ENCODE assay signal across 9 cellular contexts in the genomic region with DNA sequence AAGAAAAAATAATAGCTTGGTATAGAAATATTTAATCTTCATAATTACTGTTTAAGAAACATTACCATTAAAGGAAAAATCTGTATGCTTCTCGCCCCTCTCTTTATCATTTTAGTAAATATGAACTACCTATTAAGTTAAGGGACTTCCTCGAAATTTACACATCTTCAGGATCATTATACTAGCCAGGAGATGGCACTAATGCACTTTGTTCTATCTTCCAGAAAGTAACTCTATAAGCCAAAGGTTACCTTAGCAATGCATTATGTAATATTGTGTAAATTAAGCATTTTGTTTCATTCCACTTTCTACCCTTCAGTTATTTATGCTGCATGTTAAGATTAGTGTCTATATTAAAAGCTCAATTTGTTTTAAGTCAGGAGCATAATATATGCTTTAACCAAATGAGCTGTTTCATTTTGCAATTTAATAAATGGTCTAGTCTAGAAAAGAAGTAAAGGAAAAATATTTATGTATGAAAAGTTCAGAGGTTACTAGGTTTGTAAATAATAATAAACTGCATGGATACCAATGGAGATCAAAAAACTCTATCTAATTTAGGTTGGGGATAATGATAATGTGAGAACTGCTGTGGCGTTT.
DNase-seq lines count a peak whose midpoint lies in the region; ATAC-seq and TF ChIP-seq lines count a peak whose summit lies in the region.
"Had no signal": no experiment of that assay in that cellular context is flagged by ENCODE, and none has a peak within 500 bp of the region (broad histone marks: within the 10 kb centered on the region; RNA-seq: fewer than 3 reads in every experiment).

No MANE protein-coding gene starts in this region.

- H3K27me3 Mint-ChIP-seq in endodermal cell (ENCODE audit: insufficient read depth): no peaks in the 10 kb centered on the region
- no peaks in the 10 kb centered on the region for H3K27me3 Mint-ChIP-seq in CD4-positive, alpha-beta memory T cell
- H3K27me3 Mint-ChIP-seq: memory B cell had no signal

- H3K9ac ChIP-seq in endodermal cell (ENCODE audit: extremely low read depth, low read length, poor library complexity, severe bottlenecking): no peak overlapping the region

- H3K36me3 Mint-ChIP-seq in endodermal cell (ENCODE audit: low read depth): no peaks in the 10 kb centered on the region
- no peaks in the 10 kb centered on the region for H3K36me3 Mint-ChIP-seq in CD4-positive, alpha-beta memory T cell
- H3K36me3 Mint-ChIP-seq: memory B cell had no signal

- H3K36me3 ChIP-seq in A673 (ENCODE audit: insufficient read depth, low read length, poor library complexity, severe bottlenecking) (no peaks in the 10 kb centered on the region), HEK293 (ENCODE audit: control insufficient read depth in 2 of 2, insufficient read depth in 1 of 2, low read length in 2 of 2) (no peaks in the 10 kb centered on the region), endodermal cell (ENCODE audit: control insufficient read depth, insufficient read depth, low read length) (no peaks in the 10 kb centered on the region)
- no peaks in the 10 kb centered on the region for H3K36me3 ChIP-seq in CD4-positive, alpha-beta memory T cell (ENCODE audit: insufficient read depth, low read length)

- H3K4me3 ChIP-seq in A673 (ENCODE audit: low read depth, low read length, poor library complexity, severe bottlenecking) (no peak overlapping the region), HEK293 (ENCODE audit: low read depth, low read length) (no peak overlapping the region), endodermal cell (ENCODE audit: low read length) (no peak overlapping the region)
- no peak overlapping the region for H3K4me3 ChIP-seq in CD4-positive, alpha-beta memory T cell (ENCODE audit: low read length in 2 of 2)

- no TSS peak for BruUV-seq in A673 (replicated peaks; lab: Mats Ljungman, UMichigan)

- H3K4me1 ChIP-seq in A673 (ENCODE audit: insufficient read depth, low read length, poor library complexity, severe bottlenecking) (no peaks in the 10 kb centered on the region), HEK293 (ENCODE audit: control insufficient read depth, insufficient read depth, low read length) (no peaks in the 10 kb centered on the region), endodermal cell (ENCODE audit: control insufficient read depth, insufficient read depth, low read length) (no peaks in the 10 kb centered on the region)
- no peaks in the 10 kb centered on the region for H3K4me1 ChIP-seq in CD4-positive, alpha-beta memory T cell (ENCODE audit: insufficient read depth, low read length)

- peaks cover 18% of the 10 kb centered on the region for H3K9me3 Mint-ChIP-seq in endodermal cell
- peaks cover 0 to 3% (median under 1%) of the 10 kb centered on the region in 8 donors for H3K9me3 Mint-ChIP-seq in CD4-positive, alpha-beta memory T cell

- no peak for ATAC-seq in GM18861 (IDR thresholded peaks at IDR 0.05; ENCODE audit: unreplicated experiment)

- peak; percentile 67 for DNase-seq in A673 (ENCODE audit: low spot score)
- peak; percentile 22 for DNase-seq in NCI-H748 treated with DMSO at 0.1 percent for 48 hours (lab: John Stamatoyannopoulos, UW)
- DNase-seq in endodermal cell: no peak
- DNase-seq in stimulated activated CD4-positive, alpha-beta T cell treated with anti-CD3 and anti-CD28 coated beads, Interleukin-4, amount 100 ng/mL, for 1 hour: no peak
- DNase-seq in NCI-H1930 (lab: John Stamatoyannopoulos, UW): no peak
- no peak for DNase-seq in CD4-positive, alpha-beta memory T cell

- intact Hi-C loops in A673 (cut with micrococcal nuclease; ENCODE audit: unreplicated experiment): loop anchor here (2.0 to 10.0 kb wide), 4 partner anchors 238 to 1922 kb away; a partner anchor contains a TSS
- intact Hi-C loops in CD4-positive, alpha-beta memory T cell (cut with micrococcal nuclease): no loop called here

- H3K9me3 ChIP-seq in A673 (ENCODE audit: low read depth, low read length, poor library complexity, severe bottlenecking) (peaks cover 6% of the 10 kb centered on the region), HEK293 (ENCODE audit: control insufficient read depth, insufficient read depth, low read depth, low read length) (no peaks in the 10 kb centered on the region), endodermal cell (ENCODE audit: control insufficient read depth, low read length) (peaks cover 18% of the 10 kb centered on the region)
- H3K9me3 ChIP-seq in CD4-positive, alpha-beta memory T cell (ENCODE audit: control insufficient read depth in 1 of 2, low read length in 2 of 2): no peaks in the 10 kb centered on the region

- no peak overlapping the region for H3K4me3 Mint-ChIP-seq in endodermal cell
- H3K4me3 Mint-ChIP-seq in CD4-positive, alpha-beta memory T cell: no peak overlapping the region
- H3K4me3 Mint-ChIP-seq: memory B cell had no signal

- H3K4me1 Mint-ChIP-seq in endodermal cell: peaks cover 11% of the 10 kb centered on the region
- no peaks in the 10 kb centered on the region for H3K4me1 Mint-ChIP-seq in CD4-positive, alpha-beta memory T cell

- CTCF ChIA-PET in A673 (lab: Charles Lee): no interaction called here
- CTCF ChIA-PET in HEK293 (lab: Yijun Ruan, JAX): interaction anchor here (0.5 to 1.3 kb wide), 11 partner anchors 8 to 478 kb away, joined by 3 to 7 read pairs (median 4); no protein-coding TSS in a partner anchor
- CTCF ChIA-PET in CD4-positive, alpha-beta memory T cell (lab: Charles Lee; ENCODE audit: partially characterized antibody): no interaction called here

- TF ChIP-seq CTCF in A673 (conservative IDR thresholded peaks at IDR 0.05; ENCODE audit: low read depth, low read length): peak; percentile 61
- no peak for TF ChIP-seq CTCF in HEK293 (tag by site-specific recombination; IDR thresholded peaks at IDR 0.05)
- TF ChIP-seq CTCF in endodermal cell (conservative IDR thresholded peaks at IDR 0.05): peak; percentile 72

- H3K27ac Mint-ChIP-seq in endodermal cell: no peak overlapping the region
- no peak overlapping the region for H3K27ac Mint-ChIP-seq in CD4-positive, alpha-beta memory T cell
- H3K27ac Mint-ChIP-seq: memory B cell had no signal

- POLR2A ChIA-PET in A673 (lab: Charles Lee; ENCODE audit: low non-redundant PET): no interaction called here
- POLR2A ChIA-PET in HEK293 (lab: Yijun Ruan, JAX): no interaction called here
- POLR2A ChIA-PET in CD4-positive, alpha-beta memory T cell (lab: Charles Lee; ENCODE audit: partially characterized antibody): no interaction called here

- no peak overlapping the region for H3K27ac ChIP-seq in A673 (ENCODE audit: low read depth, low read length, poor library complexity, severe bottlenecking)
- no peak overlapping the region for H3K27ac ChIP-seq in HEK293 (ENCODE audit: extremely low read depth, low read depth, low read length)
- no peak overlapping the region for H3K27ac ChIP-seq in endodermal cell (ENCODE audit: low read depth, low read length)
- H3K27ac ChIP-seq in CD4-positive, alpha-beta memory T cell (ENCODE audit: low read depth, low read length): no peak overlapping the region

- H3K27me3 ChIP-seq in A673 (replicated peaks; ENCODE audit: insufficient read depth, low read depth, low read length, poor library complexity): no peaks in the 10 kb centered on the region
- H3K27me3 ChIP-seq in endodermal cell (ENCODE audit: control insufficient read depth, insufficient read depth, low read length, poor library complexity, severe bottlenecking): no peaks in the 10 kb centered on the region
- no peaks in the 10 kb centered on the region for H3K27me3 ChIP-seq in CD4-positive, alpha-beta memory T cell (ENCODE audit: insufficient read depth, low read length)

- WGBS in endodermal cell (ENCODE audit: insufficient coverage in 1 of 2, insufficient read length in 1 of 2), 2 experiments: 85% methylated on average over 3 of the region's 3 CpGs; no CpG with 5 or more reads in 1 of the 2 experiments

TF ChIP-seq in HEK293, 187 proteins besides CTCF, POLR2A, EP300 and RAD21:
- TF ChIP-seq ZNF654 (tag by site-specific recombination; IDR thresholded peaks at IDR 0.05; ENCODE audit: low read depth) (peak; percentile 64), MYNN (tag by site-specific recombination; IDR thresholded peaks at IDR 0.05; ENCODE audit: borderline replicate concordance) (no peak), ZNF626 (tag by site-specific recombination; IDR thresholded peaks at IDR 0.05) (no peak)

Comparison
In these comparisons a context has a peak if more than half of its experiments do, and no peak if none do; other contexts are left out.
1. DNase-seq: peak in A673 (single experiment) and NCI-H748 treated with DMSO at 0.1 percent for 48 hours (single experiment); none in endodermal cell (single experiment), stimulated activated CD4-positive, alpha-beta T cell treated with anti-CD3 and anti-CD28 coated beads, Interleukin-4, amount 100 ng/mL, for 1 hour (single experiment), NCI-H1930 (0 of 2) and CD4-positive, alpha-beta memory T cell (0 of 5).